In genomic region chr1:193181526-193181925, GRCh38 we compare ENCODE assay signal across 17 cellular contexts. TPM values are rescaled to one million over a fixed set of nuclear protein-coding genes. Genes with fewer than 3 reads are reported as not detected.
DNase-seq lines count a peak whose midpoint lies in the region; ATAC-seq, FAIRE-seq and TF ChIP-seq lines count a peak whose summit lies in the region.
"Had no signal": no experiment of that assay in that cellular context is flagged by ENCODE, and none has a peak within 500 bp of the region (broad histone marks: within the 10 kb centered on the region; RNA-seq: fewer than 3 reads in every experiment).

No MANE protein-coding gene starts in this region.

- TF ChIP-seq POLR2A in H54 (IDR thresholded peaks at IDR 0.05; ENCODE audit: low read depth, low read length), result no peak

- H3K27me3 Mint-ChIP-seq in brain, result peaks cover 18% of the 10 kb centered on the region
- H3K27me3 Mint-ChIP-seq in mesothelial cell of epicardium (ENCODE audit: low read depth), result no peaks in the 10 kb centered on the region
- H3K27me3 Mint-ChIP-seq: IgD-negative memory B cell had no signal

- peak; percentile 72 for FAIRE-seq in H54 (lab: Jason Lieb, UNC)
- FAIRE-seq: RCC 7860 had no signal

- H3K27me3 ChIP-seq in skeletal muscle satellite cell (ENCODE audit: control insufficient read depth, insufficient read depth, low read length), result no peaks in the 10 kb centered on the region

- H3K36me3 ChIP-seq in skeletal muscle satellite cell (ENCODE audit: insufficient read depth, low read length), result no peaks in the 10 kb centered on the region

- H3K9ac ChIP-seq in skeletal muscle satellite cell (ENCODE audit: low read depth, low read length), result peak overlapping the region; percentile 73
- H3K9ac ChIP-seq: SK-N-SH had no signal

- DNase-seq in H54 (ENCODE audit: insufficient read length, low spot score) (no peak), mesothelial cell of epicardium (ENCODE audit: low spot score in 2 of 2, unreplicated experiment in 2 of 2) (no peak), middle frontal gyrus (ENCODE audit: extremely low spot score, low spot score) (no peak)
- DNase-seq: activated gamma-delta T cell; GDM1; NCI-H187 treated with DMSO at 0.1 percent for 48 hours; NK-92 treated with Interleukin-12 subunit alpha and Interleukin-12 subunit beta, amount 100 ng/mL, for 24 hours; SK-N-SH; stimulated activated CD4-positive, alpha-beta T cell treated with anti-CD3 and anti-CD28 coated beads, Interleukin-4, amount 100 ng/mL, for 24 hours had no signal

- H3K9me3 Mint-ChIP-seq in brain (no peaks in the 10 kb centered on the region), mesothelial cell of epicardium (no peaks in the 10 kb centered on the region)
- H3K9me3 Mint-ChIP-seq: IgD-negative memory B cell, neural crest cell had no signal

- peak overlapping the region; percentile 68 for H3K4me3 ChIP-seq in skeletal muscle satellite cell (ENCODE audit: low read length)
- H3K4me3 ChIP-seq: lung had no signal

- H3K27ac Mint-ChIP-seq in brain, result peak overlapping the region in 4 of 5 experiments; percentile 30 to 52 (median 50)
- peak overlapping the region; percentile 82 for H3K27ac Mint-ChIP-seq in mesothelial cell of epicardium
- H3K27ac Mint-ChIP-seq: IgD-negative memory B cell had no signal

- peaks cover 21% of the 10 kb centered on the region for H3K4me1 ChIP-seq in skeletal muscle satellite cell (ENCODE audit: control insufficient read depth, insufficient read depth, low read length)

- H3K4me1 Mint-ChIP-seq in brain (peaks cover 78% of the 10 kb centered on the region), mesothelial cell of epicardium (peaks cover 55% of the 10 kb centered on the region)

- peak overlapping the region; percentile 43 to 90 (median 86) for H3K4me3 Mint-ChIP-seq in brain
- H3K4me3 Mint-ChIP-seq in mesothelial cell of epicardium, result peak overlapping the region; percentile 33
- H3K4me3 Mint-ChIP-seq: IgD-negative memory B cell, neural crest cell had no signal

- TF ChIP-seq CTCF in brain (conservative IDR thresholded peaks at IDR 0.05), result no peak
- no peak for TF ChIP-seq CTCF in mesothelial cell of epicardium (IDR thresholded peaks at IDR 0.05; ENCODE audit: unreplicated experiment)

- H3K36me3 Mint-ChIP-seq in brain (peaks cover 29% of the 10 kb centered on the region), mesothelial cell of epicardium (peaks cover 6% of the 10 kb centered on the region)

- ATAC-seq in esophagus mucosa, result no peak
- ATAC-seq in GM21381 (IDR thresholded peaks at IDR 0.05; ENCODE audit: unreplicated experiment), result no peak

- no peaks in the 10 kb centered on the region for H3K9me3 ChIP-seq in skeletal muscle satellite cell (replicated peaks; ENCODE audit: low read length)
- H3K9me3 ChIP-seq: SK-N-SH had no signal

- peak overlapping the region; percentile 83 for H3K4me2 ChIP-seq in skeletal muscle satellite cell (ENCODE audit: low read length)
- H3K4me2 ChIP-seq: SK-N-SH had no signal

RNA-seq across cellular contexts. Expression of gene B3GALT2, which starts 4.9 kb away (rescaled TPM):
- polyA plus RNA-seq in brain (ENCODE audit: insufficient read depth, low read depth, low replicate concordance), result 2.3 TPM
- total RNA-seq in mesothelial cell of epicardium, result 5.4 to 5.8 TPM (median 5.7 TPM) in 3 replicates
- under 0.01 and 3.7 TPM in 2 replicates for total RNA-seq in skeletal muscle satellite cell (2012; rRNA removed)
- 0.04 TPM for total RNA-seq in esophagus mucosa

RNA-seq across cellular contexts. Expression of gene CDC73, which starts 59.7 kb away (rescaled TPM):
- 8.9 TPM for polyA plus RNA-seq in brain (ENCODE audit: insufficient read depth, low read depth, low replicate concordance)
- total RNA-seq in mesothelial cell of epicardium (67.3 to 71.1 TPM (median 70.2 TPM) in 3 replicates), esophagus mucosa (33.1 TPM)
- total RNA-seq in skeletal muscle satellite cell (2012; rRNA removed), result 16.6 and 21.5 TPM in 2 replicates
